ENCODE assay signal across 23 cellular contexts in genomic region chr5:152072076-152072475, GRCh38.
A peak's percentile ranks its signal among the peaks of the same experiment; 100 is the strongest.
DNase-seq lines count a peak whose midpoint lies in the region; ATAC-seq and TF ChIP-seq lines count a peak whose summit lies in the region.
"Had no signal": no experiment of that assay in that cellular context is flagged by ENCODE, and none has a peak within 500 bp of the region (broad histone marks: within the 10 kb centered on the region; RNA-seq: fewer than 3 reads in every experiment).

No MANE protein-coding gene starts in this region.

- no peaks in the 10 kb centered on the region for H3K9me3 ChIP-seq in breast epithelium
- H3K9me3 ChIP-seq: heart left ventricle had no signal

- H3K4me3 ChIP-seq in breast epithelium (no peak overlapping the region), brain microvascular endothelial cell (ENCODE audit: low read depth, low read length) (no peak overlapping the region), dorsolateral prefrontal cortex (no peak overlapping the region)
- H3K4me3 ChIP-seq: heart left ventricle had no signal

- H3K4me3 Mint-ChIP-seq in MCF 10A (ENCODE audit: unreplicated experiment) (no peak overlapping the region), nephron progenitor cell (peak overlapping the region; percentile 18)
- H3K4me3 Mint-ChIP-seq: activated CD8-positive, alpha-beta memory T cell treated with anti-CD3 and anti-CD28 coated beads, Interleukin-2, amount 10 ng/mL, durations not matched to agents 7 days and 5 days; activated naive CD8-positive, alpha-beta T cell treated with anti-CD3 and anti-CD28 coated beads, Interleukin-2, amount 50 U/mL, for 24 hours; CD4-positive, alpha-beta T cell; naive thymus-derived CD4-positive, alpha-beta T cell had no signal

- in situ Hi-C loops in brain microvascular endothelial cell (cut with HindIII; ENCODE audit: low pct_ligation_motif_present, low sequenced_read_pairs), result no loop called here

- H3K36me3 ChIP-seq in breast epithelium (no peaks in the 10 kb centered on the region), brain microvascular endothelial cell (replicated peaks) (no peaks in the 10 kb centered on the region)
- H3K36me3 ChIP-seq: heart left ventricle had no signal

- BruUV-seq in MCF 10A (replicated peaks; lab: Mats Ljungman, UMichigan), result no TSS peak

- H3K9me3 Mint-ChIP-seq in MCF 10A (ENCODE audit: unreplicated experiment) (no peaks in the 10 kb centered on the region), nephron progenitor cell (no peaks in the 10 kb centered on the region)
- H3K9me3 Mint-ChIP-seq: activated naive CD8-positive, alpha-beta T cell treated with anti-CD3 and anti-CD28 coated beads, Interleukin-2, amount 50 U/mL, for 24 hours; activated T-helper 2 cell treated with anti-CD3 and anti-CD28 coated beads, Interferon-gamma antibody, Interleukin-2, Interleukin-4, amounts not matched to agents 10 μg/mL and 5 μg/mL and 100 μg/mL, durations not matched to agents 14 hours and 24 hours and 36 hours; CD4-positive, alpha-beta T cell had no signal

- intact Hi-C loops in MCF 10A (cut with micrococcal nuclease) (no loop called here), breast epithelium (cut with DNase I; ENCODE audit: low total_unique reads) (no loop called here), dorsolateral prefrontal cortex (cut with DNase I) (no loop called here)

- H3K27ac ChIP-seq in breast epithelium (no peak overlapping the region), brain microvascular endothelial cell (no peak overlapping the region), dorsolateral prefrontal cortex (no peak overlapping the region)
- H3K27ac ChIP-seq: heart left ventricle, HL-60 had no signal

- CTCF ChIA-PET in MCF 10A (lab: Yijun Ruan, JAX), result interaction anchor here (0.9 to 2.8 kb wide), 2 partner anchors 11 to 71 kb away, joined by 3 to 18 read pairs; no protein-coding TSS in a partner anchor

- peak; percentile 52 for DNase-seq in MCF 10A (ENCODE audit: unreplicated experiment)
- DNase-seq in breast epithelium (ENCODE audit: low spot score in 2 of 2), result no peak
- DNase-seq in NCI-H345 (lab: John Stamatoyannopoulos, UW), result peak; percentile 66
- DNase-seq in brain microvascular endothelial cell, result peak; percentile 58
- no peak for DNase-seq in nephron progenitor cell
- no peak for DNase-seq in activated CD4-positive, CD25-positive, alpha-beta regulatory T cell (lab: John Stamatoyannopoulos, UW)
- DNase-seq in dorsolateral prefrontal cortex, result no peak
- DNase-seq: activated CD8-positive, alpha-beta memory T cell treated with anti-CD3 and anti-CD28 coated beads, Interleukin-2, amount 10 ng/mL, durations not matched to agents 7 days and 5 days; activated naive CD8-positive, alpha-beta T cell treated with anti-CD3 and anti-CD28 coated beads, Interleukin-2, amount 50 U/mL, for 24 hours; CD4-positive, alpha-beta T cell; central memory CD4-positive, alpha-beta T cell; effector CD4-positive, alpha-beta T cell; H7; mammary epithelial cell; MV-4-11; naive thymus-derived CD4-positive, alpha-beta T cell; stimulated activated CD4-positive, alpha-beta T cell treated with anti-CD3 and anti-CD28 coated beads, Interleukin-4, amount 100 ng/mL, for 1 hour; T-helper 9 cell had no signal

- POLR2A ChIA-PET in MCF 10A (lab: Yijun Ruan, JAX), result interaction anchor here (1.0 kb wide), 1 partner anchor 13 kb away, joined by 3 read pairs; no protein-coding TSS in a partner anchor

- H3K27me3 Mint-ChIP-seq in MCF 10A (ENCODE audit: insufficient read depth, unreplicated experiment), result peaks cover 73% of the 10 kb centered on the region
- peaks cover 11% of the 10 kb centered on the region for H3K27me3 Mint-ChIP-seq in nephron progenitor cell (ENCODE audit: low read depth, poor library complexity)

- H3K4me1 ChIP-seq in breast epithelium, result no peaks in the 10 kb centered on the region
- H3K4me1 ChIP-seq: heart left ventricle had no signal

- no peaks in the 10 kb centered on the region for H3K27me3 ChIP-seq in breast epithelium
- no peaks in the 10 kb centered on the region for H3K27me3 ChIP-seq in brain microvascular endothelial cell (replicated peaks)
- peaks cover 0 to 30% (median 0%) of the 10 kb centered on the region in 45 donors for H3K27me3 ChIP-seq in dorsolateral prefrontal cortex
- H3K27me3 ChIP-seq: heart left ventricle had no signal

- H3K4me1 Mint-ChIP-seq in MCF 10A (ENCODE audit: insufficient read depth, unreplicated experiment) (no peaks in the 10 kb centered on the region), nephron progenitor cell (peaks cover 29% of the 10 kb centered on the region)
- H3K4me1 Mint-ChIP-seq: activated CD8-positive, alpha-beta memory T cell treated with anti-CD3 and anti-CD28 coated beads, Interleukin-2, amount 10 ng/mL, durations not matched to agents 7 days and 5 days; activated naive CD8-positive, alpha-beta T cell treated with anti-CD3 and anti-CD28 coated beads, Interleukin-2, amount 50 U/mL, for 24 hours; naive thymus-derived CD4-positive, alpha-beta T cell had no signal

- TF ChIP-seq POLR2A in breast epithelium (IDR thresholded peaks at IDR 0.05), result no peak

- TF ChIP-seq CTCF in MCF 10A (IDR thresholded peaks at IDR 0.05; ENCODE audit: unreplicated experiment) (no peak), breast epithelium (IDR thresholded peaks at IDR 0.05) (no peak), brain microvascular endothelial cell (IDR thresholded peaks at IDR 0.05; ENCODE audit: low read depth, low read length, missing control alignments) (no peak), nephron progenitor cell (IDR thresholded peaks at IDR 0.05) (no peak), dorsolateral prefrontal cortex (IDR thresholded peaks at IDR 0.05 in 54 of 56, conservative IDR thresholded peaks at IDR 0.05 in 2 of 56; ENCODE audit: low read depth in 1 of 56, partially characterized antibody in 56 of 56) (no peak)

- ATAC-seq in HG02938 (IDR thresholded peaks at IDR 0.05; ENCODE audit: unreplicated experiment), result no peak
- ATAC-seq: activated CD8-positive, alpha-beta memory T cell treated with anti-CD3 and anti-CD28 coated beads, Interleukin-2, amount 10 ng/mL, durations not matched to agents 7 days and 5 days; activated naive CD8-positive, alpha-beta T cell treated with anti-CD3 and anti-CD28 coated beads, Interleukin-2, amount 50 U/mL, for 24 hours; heart left ventricle; naive thymus-derived CD4-positive, alpha-beta T cell; SK-N-SH treated with all-trans-retinoic acid at 6 μM for 48 hours had no signal

- H3K27ac Mint-ChIP-seq in MCF 10A (ENCODE audit: low read depth, unreplicated experiment), result no peak overlapping the region
- H3K27ac Mint-ChIP-seq in nephron progenitor cell, result no peak overlapping the region
- H3K27ac Mint-ChIP-seq: activated CD8-positive, alpha-beta memory T cell treated with anti-CD3 and anti-CD28 coated beads, Interleukin-2, amount 10 ng/mL, durations not matched to agents 7 days and 5 days; activated naive CD8-positive, alpha-beta T cell treated with anti-CD3 and anti-CD28 coated beads, Interleukin-2, amount 50 U/mL, for 24 hours; activated T-helper 2 cell treated with anti-CD3 and anti-CD28 coated beads, Interferon-gamma antibody, Interleukin-2, Interleukin-4, amounts not matched to agents 10 μg/mL and 5 μg/mL and 100 μg/mL, durations not matched to agents 14 hours and 24 hours and 36 hours; CD4-positive, alpha-beta T cell; naive thymus-derived CD4-positive, alpha-beta T cell had no signal

- H3K36me3 Mint-ChIP-seq in MCF 10A (ENCODE audit: insufficient read depth, unreplicated experiment), result no peaks in the 10 kb centered on the region
- H3K36me3 Mint-ChIP-seq in nephron progenitor cell (ENCODE audit: low read depth), result no peaks in the 10 kb centered on the region
- H3K36me3 Mint-ChIP-seq: activated CD8-positive, alpha-beta memory T cell treated with anti-CD3 and anti-CD28 coated beads, Interleukin-2, amount 10 ng/mL, durations not matched to agents 7 days and 5 days had no signal

Comparison
In these comparisons a context has a peak if more than half of its experiments do, and no peak if none do; other contexts are left out.
1. DNase-seq: peak in MCF 10A (single experiment), NCI-H345 (single experiment) and brain microvascular endothelial cell (single experiment); none in breast epithelium (0 of 2), nephron progenitor cell (single experiment), activated CD4-positive, CD25-positive, alpha-beta regulatory T cell (0 of 4) and dorsolateral prefrontal cortex (0 of 10).